8 cellular contexts compared by ENCODE assay signal in genomic region chr4:30720021-30720655, GRCh38. TPM values are rescaled to one million over a fixed set of nuclear protein-coding genes. Genes with fewer than 3 reads are reported as not detected.
DNase-seq lines count a peak whose midpoint lies in the region; ATAC-seq and FAIRE-seq lines count a peak whose summit lies in the region.

A gene with protein sequence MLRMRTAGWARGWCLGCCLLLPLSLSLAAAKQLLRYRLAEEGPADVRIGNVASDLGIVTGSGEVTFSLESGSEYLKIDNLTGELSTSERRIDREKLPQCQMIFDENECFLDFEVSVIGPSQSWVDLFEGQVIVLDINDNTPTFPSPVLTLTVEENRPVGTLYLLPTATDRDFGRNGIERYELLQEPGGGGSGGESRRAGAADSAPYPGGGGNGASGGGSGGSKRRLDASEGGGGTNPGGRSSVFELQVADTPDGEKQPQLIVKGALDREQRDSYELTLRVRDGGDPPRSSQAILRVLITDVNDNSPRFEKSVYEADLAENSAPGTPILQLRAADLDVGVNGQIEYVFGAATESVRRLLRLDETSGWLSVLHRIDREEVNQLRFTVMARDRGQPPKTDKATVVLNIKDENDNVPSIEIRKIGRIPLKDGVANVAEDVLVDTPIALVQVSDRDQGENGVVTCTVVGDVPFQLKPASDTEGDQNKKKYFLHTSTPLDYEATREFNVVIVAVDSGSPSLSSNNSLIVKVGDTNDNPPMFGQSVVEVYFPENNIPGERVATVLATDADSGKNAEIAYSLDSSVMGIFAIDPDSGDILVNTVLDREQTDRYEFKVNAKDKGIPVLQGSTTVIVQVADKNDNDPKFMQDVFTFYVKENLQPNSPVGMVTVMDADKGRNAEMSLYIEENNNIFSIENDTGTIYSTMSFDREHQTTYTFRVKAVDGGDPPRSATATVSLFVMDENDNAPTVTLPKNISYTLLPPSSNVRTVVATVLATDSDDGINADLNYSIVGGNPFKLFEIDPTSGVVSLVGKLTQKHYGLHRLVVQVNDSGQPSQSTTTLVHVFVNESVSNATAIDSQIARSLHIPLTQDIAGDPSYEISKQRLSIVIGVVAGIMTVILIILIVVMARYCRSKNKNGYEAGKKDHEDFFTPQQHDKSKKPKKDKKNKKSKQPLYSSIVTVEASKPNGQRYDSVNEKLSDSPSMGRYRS (N-terminal part only) (plus strand): TSS chr4:30720369. CDS start chr4:30721423, 1,054 bp downstream.

- peak; percentile 62 to 64 for ATAC-seq in activated T-cell treated with anti-CD3 and anti-CD28 coated beads, Interleukin-2, amount 50 U/mL, for 72 hours (replicated peaks in 1 of 2)
- ATAC-seq in HG03460 (IDR thresholded peaks at IDR 0.05; ENCODE audit: unreplicated experiment): no peak
- ATAC-seq in HG02588 (IDR thresholded peaks at IDR 0.05; ENCODE audit: unreplicated experiment): no peak

- no peaks in the 10 kb centered on the region for H3K9me3 ChIP-seq in CD4-positive, alpha-beta memory T cell (ENCODE audit: control insufficient read depth in 1 of 2, low read length in 2 of 2)
- H3K9me3 ChIP-seq in neuron (ENCODE audit: low read length): peaks cover 11% of the 10 kb centered on the region
- no peaks in the 10 kb centered on the region for H3K9me3 ChIP-seq in effector memory CD4-positive, alpha-beta T cell (ENCODE audit: control insufficient read depth, low read length)

- H3K4me3 Mint-ChIP-seq in CD4-positive, alpha-beta memory T cell: peak within 1 kb of the TSS; percentile 31 to 81 (median 62)
- peak within 1 kb of the TSS; percentile 81 to 87 for H3K4me3 Mint-ChIP-seq in activated T-cell treated with anti-CD3 and anti-CD28 coated beads, Interleukin-2, amount 50 U/mL, for 72 hours

- no peaks in the 10 kb centered on the region for H3K4me1 ChIP-seq in CD4-positive, alpha-beta memory T cell (ENCODE audit: insufficient read depth, low read length)
- peaks cover 6% of the 10 kb centered on the region for H3K4me1 ChIP-seq in neuron (ENCODE audit: insufficient read depth, low read length)
- peaks cover 3% of the 10 kb centered on the region for H3K4me1 ChIP-seq in effector memory CD4-positive, alpha-beta T cell (ENCODE audit: control insufficient read depth, insufficient read depth, low read length, poor library complexity, severe bottlenecking)

- peak within 1 kb of the TSS; percentile 98 for H2AFZ ChIP-seq in neuron (ENCODE audit: low read depth, low read length)

- POLR2A ChIA-PET in CD4-positive, alpha-beta memory T cell (lab: Charles Lee; ENCODE audit: partially characterized antibody): no interaction called here

- no peak for FAIRE-seq in HTR-8/SVneo (lab: Jason Lieb, UNC)

- H3K27me3 Mint-ChIP-seq in CD4-positive, alpha-beta memory T cell: peaks cover 33 to 37% of the 10 kb centered on the region in 2 donors
- H3K27me3 Mint-ChIP-seq in activated T-cell treated with anti-CD3 and anti-CD28 coated beads, Interleukin-2, amount 50 U/mL, for 72 hours (ENCODE audit: low read depth): peaks cover 61% of the 10 kb centered on the region

- peaks cover 4 to 44% (median 31%) of the 10 kb centered on the region in 4 donors for H3K4me1 Mint-ChIP-seq in CD4-positive, alpha-beta memory T cell
- peaks cover 38% of the 10 kb centered on the region for H3K4me1 Mint-ChIP-seq in activated T-cell treated with anti-CD3 and anti-CD28 coated beads, Interleukin-2, amount 50 U/mL, for 72 hours (ENCODE audit: low read depth)

- no peak for DNase-seq in CD4-positive, alpha-beta memory T cell
- DNase-seq in HTR-8/SVneo (ENCODE audit: insufficient read length, low spot score): peak; percentile 17
- no peak for DNase-seq in activated T-cell treated with anti-CD3 and anti-CD28 coated beads, Interleukin-2, amount 50 U/mL, for 72 hours
- peak; percentile 40 to 84 (median 67) for DNase-seq in head of caudate nucleus
- DNase-seq in effector memory CD4-positive, alpha-beta T cell: no peak

- no peaks in the 10 kb centered on the region for H3K36me3 ChIP-seq in CD4-positive, alpha-beta memory T cell (ENCODE audit: insufficient read depth, low read length)
- no peaks in the 10 kb centered on the region for H3K36me3 ChIP-seq in neuron (ENCODE audit: insufficient read depth, low read length)
- H3K36me3 ChIP-seq in effector memory CD4-positive, alpha-beta T cell (ENCODE audit: control insufficient read depth, insufficient read depth, low read length): no peaks in the 10 kb centered on the region

- H3K27ac Mint-ChIP-seq in CD4-positive, alpha-beta memory T cell: peak within 1 kb of the TSS in 1 of 7 donors; percentile 53
- H3K27ac Mint-ChIP-seq in activated T-cell treated with anti-CD3 and anti-CD28 coated beads, Interleukin-2, amount 50 U/mL, for 72 hours: peak within 1 kb of the TSS; percentile 54

- peaks cover 3% of the 10 kb centered on the region for H3K27me3 ChIP-seq in CD4-positive, alpha-beta memory T cell (ENCODE audit: insufficient read depth, low read length)
- no peaks in the 10 kb centered on the region for H3K27me3 ChIP-seq in neuron (ENCODE audit: insufficient read depth, low read length)
- H3K27me3 ChIP-seq in effector memory CD4-positive, alpha-beta T cell (replicated peaks; ENCODE audit: control insufficient read depth, insufficient read depth, low read length, poor library complexity, severe bottlenecking): peaks cover 16% of the 10 kb centered on the region

- intact Hi-C loops in CD4-positive, alpha-beta memory T cell (cut with micrococcal nuclease): no loop called here
- intact Hi-C loops in head of caudate nucleus (cut with DNase I): no loop called here

- no peak within 1 kb of the TSS for H3K4me3 ChIP-seq in CD4-positive, alpha-beta memory T cell (ENCODE audit: low read length in 2 of 2)
- peak within 1 kb of the TSS; percentile 69 for H3K4me3 ChIP-seq in neuron (ENCODE audit: low read length)
- H3K4me3 ChIP-seq in effector memory CD4-positive, alpha-beta T cell (ENCODE audit: insufficient read depth, low read depth, low read length, poor library complexity, severe bottlenecking): no peak within 1 kb of the TSS

- peaks cover 0 to 4% of the 10 kb centered on the region in 2 donors for H3K36me3 Mint-ChIP-seq in CD4-positive, alpha-beta memory T cell
- peaks cover 0 to 6% of the 10 kb centered on the region in 2 donors for H3K36me3 Mint-ChIP-seq in activated T-cell treated with anti-CD3 and anti-CD28 coated beads, Interleukin-2, amount 50 U/mL, for 72 hours (ENCODE audit: insufficient read depth in 2 of 2)

- peaks cover 0 to 18% (median 6%) of the 10 kb centered on the region in 8 donors for H3K9me3 Mint-ChIP-seq in CD4-positive, alpha-beta memory T cell
- no peaks in the 10 kb centered on the region for H3K9me3 Mint-ChIP-seq in activated T-cell treated with anti-CD3 and anti-CD28 coated beads, Interleukin-2, amount 50 U/mL, for 72 hours

- no peak within 1 kb of the TSS for H3K27ac ChIP-seq in CD4-positive, alpha-beta memory T cell (ENCODE audit: low read depth, low read length)
- no peak within 1 kb of the TSS for H3K27ac ChIP-seq in effector memory CD4-positive, alpha-beta T cell (ENCODE audit: insufficient read depth, low read length, poor library complexity, severe bottlenecking)

- CTCF ChIA-PET in CD4-positive, alpha-beta memory T cell (lab: Charles Lee; ENCODE audit: partially characterized antibody): no interaction called here

RNA-seq across cellular contexts. Expression of the gene that starts here (rescaled TPM):
- not detected for total RNA-seq in CD4-positive, alpha-beta memory T cell
- polyA plus RNA-seq in CD4-positive, alpha-beta memory T cell: not detected
- total RNA-seq in activated T-cell treated with anti-CD3 and anti-CD28 coated beads, Interleukin-2, amount 50 U/mL, for 72 hours: not detected

Comparison
In these comparisons a context has a peak if more than half of its experiments do, and no peak if none do; other contexts are left out.
1. Peak in ATAC-seq in activated T-cell treated with anti-CD3 and anti-CD28 coated beads, Interleukin-2, amount 50 U/mL, for 72 hours; RNA of the gene not detected or under 1 TPM.
2. DNase-seq: peak in HTR-8/SVneo (single experiment) and head of caudate nucleus (42 of 42); none in CD4-positive, alpha-beta memory T cell (0 of 5), activated T-cell treated with anti-CD3 and anti-CD28 coated beads, Interleukin-2, amount 50 U/mL, for 72 hours (0 of 2) and effector memory CD4-positive, alpha-beta T cell (0 of 3).